1 cellular context compared by ENCODE assay signal in the genomic region with DNA sequence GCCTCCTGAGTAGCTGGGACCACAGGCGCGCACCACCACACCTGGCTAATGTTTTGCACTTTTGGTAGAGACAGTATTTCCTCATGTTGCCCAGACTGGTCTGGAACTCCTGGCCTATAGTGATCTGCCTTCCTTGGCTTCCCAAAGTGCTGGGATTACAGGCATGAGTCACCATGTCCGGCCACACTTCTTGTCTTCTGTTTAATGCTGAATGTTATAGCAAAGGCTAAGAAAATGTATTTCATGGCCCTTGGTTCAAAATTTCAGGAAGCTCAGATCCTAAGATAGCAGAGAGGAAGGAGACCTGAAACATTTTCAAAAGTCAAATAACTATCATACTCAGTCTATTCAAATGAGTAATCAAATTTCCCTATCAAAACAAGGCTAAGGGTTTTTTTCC.
A peak's percentile ranks its signal among the peaks of the same experiment; 100 is the strongest.
TF ChIP-seq lines count a peak whose summit lies in the region.

No MANE protein-coding gene starts in this region.

TF ChIP-seq in IMR-90, 13 proteins besides CTCF, POLR2A, EP300 and RAD21:
- TF ChIP-seq FOS (IDR thresholded peaks at IDR 0.05; ENCODE audit: low read depth, low read length) (peak; percentile 64; the same call in 1 of the 2 replicates), MAZ (IDR thresholded peaks at IDR 0.05; ENCODE audit: borderline replicate concordance, low read depth, low read length) (no peak)
